ENCODE assay signal across 8 cellular contexts in genomic region chr14:52950410-52950897, GRCh38. TPM values are rescaled to one million over a fixed set of nuclear protein-coding genes. Genes with fewer than 3 reads are reported as not detected.
DNase-seq lines count a peak whose midpoint lies in the region; ATAC-seq and TF ChIP-seq lines count a peak whose summit lies in the region.

No MANE protein-coding gene starts in this region.

- WGBS in stomach, 5 donors = 0 to 1% (median 1%) methylated on average over 16 to 56 of the region's 56 CpGs

- H3K9me3 ChIP-seq in WERI-Rb-1 (ENCODE audit: severe bottlenecking) = no peaks in the 10 kb centered on the region
- H3K9me3 ChIP-seq in duodenal mucosa (ENCODE audit: control insufficient read depth in 1 of 2, low read length in 2 of 2) = no peaks in the 10 kb centered on the region
- H3K9me3 ChIP-seq in lower lobe of right lung = no peaks in the 10 kb centered on the region
- no peaks in the 10 kb centered on the region for H3K9me3 ChIP-seq in stomach

- H3K9ac ChIP-seq in duodenal mucosa (ENCODE audit: low read depth in 1 of 2, low read length in 2 of 2) = peak overlapping the region; percentile 28 to 40

- H3K4me3 ChIP-seq in WERI-Rb-1 (ENCODE audit: low read depth, low read length) (peak overlapping the region; percentile 77), duodenal mucosa (ENCODE audit: low read depth in 1 of 2, low read length in 2 of 2) (peak overlapping the region; percentile 70), lower lobe of right lung (peak overlapping the region; percentile 92), stomach (peak overlapping the region; percentile 72 to 94 (median 87))

- intact Hi-C loops in lower lobe of right lung (cut with DNase I) (no loop called here), stomach (cut with DNase I; ENCODE audit: low total_unique reads) (no loop called here)

- TF ChIP-seq CTCF in WERI-Rb-1 (IDR thresholded peaks at IDR 0.05; ENCODE audit: low read depth, low read length) (no peak), lower lobe of right lung (IDR thresholded peaks at IDR 0.05) (no peak), stomach (IDR thresholded peaks at IDR 0.05) (no peak)

- DNase-seq in activated T-cell treated with anti-CD3 and anti-CD28 coated beads for 1 hour (ENCODE audit: low read depth) = peak; percentile 4
- DNase-seq in activated T-cell treated with anti-CD3 and anti-CD28 coated beads for 4 hours = no peak
- DNase-seq in HuH-7 (ENCODE audit: low spot score) = peak; percentile 24
- peak; percentile 70 for DNase-seq in WERI-Rb-1
- DNase-seq in lower lobe of right lung = peak; percentile 56
- DNase-seq in stomach = peak; percentile 35
- DNase-seq in iPS-NIHi7 (ENCODE audit: extremely low spot score) = no peak

- ATAC-seq in lower lobe of right lung = peak; percentile 70 to 71

- peaks cover 6% of the 10 kb centered on the region; the same call in 1 of the 2 replicates for H3K36me3 ChIP-seq in WERI-Rb-1
- no peaks in the 10 kb centered on the region for H3K36me3 ChIP-seq in duodenal mucosa (ENCODE audit: control insufficient read depth in 1 of 2, insufficient read depth in 2 of 2, low read length in 2 of 2)
- peaks cover 22% of the 10 kb centered on the region for H3K36me3 ChIP-seq in lower lobe of right lung
- H3K36me3 ChIP-seq in stomach = peaks cover 0 to 9% (median 5%) of the 10 kb centered on the region in 4 donors

- H3K27me3 ChIP-seq in WERI-Rb-1 (ENCODE audit: insufficient read depth, low read depth, severe bottlenecking) (no peaks in the 10 kb centered on the region), duodenal mucosa (ENCODE audit: control insufficient read depth in 1 of 2, insufficient read depth in 2 of 2, low read length in 2 of 2) (peaks cover 21 to 52% of the 10 kb centered on the region in 2 donors), lower lobe of right lung (ENCODE audit: low read depth) (peaks cover 10% of the 10 kb centered on the region), stomach (peaks cover 0 to 25% (median 10%) of the 10 kb centered on the region in 3 donors)

- TF ChIP-seq POLR2A in stomach (IDR thresholded peaks at IDR 0.05) = no peak

- no peak for TF ChIP-seq EP300 in stomach (IDR thresholded peaks at IDR 0.05)

- H3K4me1 ChIP-seq in duodenal mucosa (ENCODE audit: control insufficient read depth in 1 of 2, insufficient read depth in 2 of 2, low read length in 2 of 2) = peaks cover 0 to 9% of the 10 kb centered on the region in 2 donors
- H3K4me1 ChIP-seq in lower lobe of right lung = peaks cover 40% of the 10 kb centered on the region
- peaks cover 8 to 52% (median 32%) of the 10 kb centered on the region in 4 donors for H3K4me1 ChIP-seq in stomach

- H3K27ac ChIP-seq in WERI-Rb-1 (peak overlapping the region; percentile 92), duodenal mucosa (ENCODE audit: low read depth, low read length) (peak overlapping the region; percentile 91), lower lobe of right lung (peak overlapping the region; percentile 96), stomach (peak overlapping the region; percentile 89 to 99 (median 97))

RNA-seq across cellular contexts. Expression of gene FERMT2, which starts 0.4 kb away (rescaled TPM):
- total RNA-seq in lower lobe of right lung = 86.0 TPM
- total RNA-seq in stomach = 100 to 1,000 TPM in 2 of 5 donors, 10 to 100 TPM in 3; 44.3 to 213 (median 90.9) TPM
- polyA plus RNA-seq in stomach = 10 to 100 TPM; 25.9 to 41.9 (median 28.3) TPM

Comparison
In these comparisons a context has a peak if more than half of its experiments do, and no peak if none do; other contexts are left out.
1. DNase-seq: peak in activated T-cell treated with anti-CD3 and anti-CD28 coated beads for 1 hour (single experiment), HuH-7 (single experiment), WERI-Rb-1 (single experiment), lower lobe of right lung (single experiment) and stomach (single experiment); none in activated T-cell treated with anti-CD3 and anti-CD28 coated beads for 4 hours (single experiment) and iPS-NIHi7 (single experiment).
2. Peak in every context shown above with its lines, with median percentiles within 50 percentile points of each other: H3K27ac ChIP-seq and H3K4me3 ChIP-seq.